Comparison of ENCODE assay signal across 19 cellular contexts in the genomic region with DNA sequence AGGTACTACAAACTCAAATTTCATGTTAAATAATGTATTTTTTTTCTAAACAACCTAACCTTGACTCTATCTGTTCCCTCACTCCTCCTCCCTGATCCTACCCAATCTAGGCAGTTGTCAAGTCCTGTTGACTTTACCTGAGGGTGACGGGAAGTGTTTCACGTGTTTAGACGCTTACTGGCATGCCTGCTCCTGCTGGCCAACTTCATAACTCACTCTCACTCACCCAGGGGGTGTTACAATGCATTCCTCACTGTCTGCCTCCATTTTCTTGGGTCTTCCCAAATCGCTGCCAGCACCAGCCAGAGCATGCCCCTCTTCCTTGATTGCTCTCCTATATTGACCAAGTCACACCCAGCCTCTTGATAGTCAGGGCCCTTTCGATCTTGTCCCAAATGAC. TPM values are rescaled to one million over a fixed set of nuclear protein-coding genes. Genes with fewer than 3 reads are reported as not detected.
DNase-seq lines count a peak whose midpoint lies in the region; ATAC-seq and TF ChIP-seq lines count a peak whose summit lies in the region.
"Had no signal": no experiment of that assay in that cellular context is flagged by ENCODE, and none has a peak within 500 bp of the region (broad histone marks: within the 10 kb centered on the region; RNA-seq: fewer than 3 reads in every experiment).

No MANE protein-coding gene starts in this region.

- H3K36me3 ChIP-seq in breast epithelium: no peaks in the 10 kb centered on the region
- H3K36me3 ChIP-seq in hepatocyte (replicated peaks; ENCODE audit: insufficient read depth, low read depth): no peaks in the 10 kb centered on the region
- no peaks in the 10 kb centered on the region for H3K36me3 ChIP-seq in smooth muscle cell (ENCODE audit: low read depth)

- H3K4me1 Mint-ChIP-seq in MCF 10A (ENCODE audit: insufficient read depth, unreplicated experiment) (peaks cover 19% of the 10 kb centered on the region), brain (peaks cover 43% of the 10 kb centered on the region)
- H3K4me1 Mint-ChIP-seq: neural progenitor cell had no signal

- TF ChIP-seq POLR2A in breast epithelium (IDR thresholded peaks at IDR 0.05): no peak

- CTCF ChIA-PET in MCF 10A (lab: Yijun Ruan, JAX): interaction anchor here (1.0 to 2.6 kb wide), 3 partner anchors 10 to 351 kb away, joined by 3 to 9 read pairs (median 3); no protein-coding TSS in a partner anchor

- H3K9ac ChIP-seq in smooth muscle cell (ENCODE audit: low read depth): no peak overlapping the region
- H3K9ac ChIP-seq: neural progenitor cell had no signal

- WGBS in hepatocyte (ENCODE audit: low lambda C conversion rate, missing lambda C conversion rate): 62% methylated on average over 5 of the region's 5 CpGs
- WGBS in smooth muscle cell (ENCODE audit: low lambda C conversion rate): 79% methylated on average over 5 of the region's 5 CpGs

- H3K27ac ChIP-seq in breast epithelium (peak overlapping the region in 1 of 2 donors; percentile 52), hepatocyte (peak overlapping the region; percentile 82), smooth muscle cell (ENCODE audit: low read depth) (peak overlapping the region; percentile 51)
- H3K27ac ChIP-seq: C4-2B, neural progenitor cell, PC-9 had no signal

- H4K20me1 ChIP-seq in hepatocyte (ENCODE audit: insufficient read depth, poor library complexity, severe bottlenecking) (no peaks in the 10 kb centered on the region), smooth muscle cell (ENCODE audit: low read depth) (peaks cover 26% of the 10 kb centered on the region)

- peak overlapping the region; percentile 44 for H3K4me3 Mint-ChIP-seq in MCF 10A (ENCODE audit: unreplicated experiment)
- no peak overlapping the region for H3K4me3 Mint-ChIP-seq in brain
- H3K4me3 Mint-ChIP-seq: memory B cell, neural progenitor cell had no signal

- no peaks in the 10 kb centered on the region for H3K9me2 ChIP-seq in hepatocyte (replicated peaks; ENCODE audit: insufficient read depth)

- H3K9me3 Mint-ChIP-seq in MCF 10A (ENCODE audit: unreplicated experiment) (no peaks in the 10 kb centered on the region), brain (no peaks in the 10 kb centered on the region)
- H3K9me3 Mint-ChIP-seq: memory B cell, neural progenitor cell had no signal

- H3K27ac Mint-ChIP-seq in MCF 10A (ENCODE audit: low read depth, unreplicated experiment) (peak overlapping the region; percentile 94), brain (peak overlapping the region in 4 of 5 experiments; percentile 17 to 91 (median 66))
- H3K27ac Mint-ChIP-seq: memory B cell, neural progenitor cell had no signal

- H3K27me3 Mint-ChIP-seq in MCF 10A (ENCODE audit: insufficient read depth, unreplicated experiment): no peaks in the 10 kb centered on the region
- no peaks in the 10 kb centered on the region for H3K27me3 Mint-ChIP-seq in brain
- H3K27me3 Mint-ChIP-seq: memory B cell had no signal

- H3F3A ChIP-seq in smooth muscle cell (ENCODE audit: low read depth): peaks cover 12% of the 10 kb centered on the region

- H3K4me3 ChIP-seq in breast epithelium: no peak overlapping the region
- H3K4me3 ChIP-seq in hepatocyte: no peak overlapping the region
- no peak overlapping the region for H3K4me3 ChIP-seq in smooth muscle cell
- H3K4me3 ChIP-seq: neural progenitor cell, PC-9 had no signal

- H3K4me1 ChIP-seq in breast epithelium (peaks cover 0 to 7% of the 10 kb centered on the region in 2 donors), hepatocyte (ENCODE audit: insufficient read depth) (peaks cover 37% of the 10 kb centered on the region), smooth muscle cell (ENCODE audit: low read depth) (no peaks in the 10 kb centered on the region)
- H3K4me1 ChIP-seq: neural progenitor cell had no signal

- no peaks in the 10 kb centered on the region for H3K27me3 ChIP-seq in breast epithelium
- no peaks in the 10 kb centered on the region for H3K27me3 ChIP-seq in hepatocyte
- H3K27me3 ChIP-seq in smooth muscle cell (ENCODE audit: low read depth): no peaks in the 10 kb centered on the region
- H3K27me3 ChIP-seq: neural progenitor cell had no signal

- H3K79me2 ChIP-seq in hepatocyte: peaks cover 38% of the 10 kb centered on the region
- H3K79me2 ChIP-seq in smooth muscle cell (ENCODE audit: low read depth): peaks cover 7% of the 10 kb centered on the region

- H3K4me2 ChIP-seq in hepatocyte (peak overlapping the region; percentile 11), smooth muscle cell (no peak overlapping the region)
- H3K4me2 ChIP-seq: neural progenitor cell, PC-9 had no signal

- no peak for TF ChIP-seq CTCF in MCF 10A (IDR thresholded peaks at IDR 0.05; ENCODE audit: unreplicated experiment)
- no peak for TF ChIP-seq CTCF in breast epithelium (IDR thresholded peaks at IDR 0.05)
- TF ChIP-seq CTCF in brain (conservative IDR thresholded peaks at IDR 0.05): no peak
- no peak for TF ChIP-seq CTCF in hepatocyte (IDR thresholded peaks at IDR 0.05; ENCODE audit: poor library complexity)
- TF ChIP-seq CTCF in smooth muscle cell (IDR thresholded peaks at IDR 0.05; ENCODE audit: borderline replicate concordance, insufficient read depth, poor library complexity, severe bottlenecking): no peak

- no peak for ATAC-seq in HG03139 (IDR thresholded peaks at IDR 0.05; ENCODE audit: unreplicated experiment)

- H2AFZ ChIP-seq in hepatocyte (no peak overlapping the region), smooth muscle cell (ENCODE audit: low read depth) (no peak overlapping the region)
- H2AFZ ChIP-seq: neural progenitor cell, PC-9 had no signal

- H3K36me3 Mint-ChIP-seq in MCF 10A (ENCODE audit: insufficient read depth, unreplicated experiment) (peaks cover 92% of the 10 kb centered on the region), brain (peaks cover 60% of the 10 kb centered on the region)

- peak; percentile 27 for DNase-seq in MCF 10A (ENCODE audit: unreplicated experiment)
- DNase-seq in breast epithelium (ENCODE audit: low spot score in 2 of 2): no peak
- DNase-seq in hepatocyte (ENCODE audit: low spot score): no peak
- no peak for DNase-seq in smooth muscle cell (lab: John Stamatoyannopoulos, UW; ENCODE audit: unreplicated experiment)
- DNase-seq in NK-92 treated with Interleukin-12 subunit alpha and Interleukin-12 subunit beta, amount 100 ng/mL, for 24 hours (lab: John Stamatoyannopoulos, UW): no peak
- DNase-seq in activated T-cell treated with anti-CD3 and anti-CD28 coated beads, Interleukin-2, amount 50 U/mL, for 1 hour: no peak
- DNase-seq: activated CD4-positive, alpha-beta T cell treated with anti-CD3 and anti-CD28 coated beads, Interleukin-2, amount 50 U/mL, for 48 hours; central memory CD4-positive, alpha-beta T cell; DND-41; HCEC 1CT; Kasumi-1; NCI-H1105; NCI-H774; PC-9 had no signal

- intact Hi-C loops in MCF 10A (cut with micrococcal nuclease) (no loop called here), breast epithelium (cut with DNase I; ENCODE audit: low total_unique reads) (no loop called here)

- POLR2A ChIA-PET in MCF 10A (lab: Yijun Ruan, JAX): interaction anchor here (0.7 kb wide), 1 partner anchor 123 kb away, joined by 3 read pairs; no protein-coding TSS in a partner anchor

- H3K9me3 ChIP-seq in breast epithelium (no peaks in the 10 kb centered on the region), hepatocyte (ENCODE audit: low read depth) (no peaks in the 10 kb centered on the region), smooth muscle cell (replicated peaks; ENCODE audit: low read depth) (no peaks in the 10 kb centered on the region)

- BruUV-seq in MCF 10A (replicated peaks; lab: Mats Ljungman, UMichigan): no TSS peak

RNA-seq across cellular contexts. Expression of a gene that starts 28.3 kb away (rescaled TPM):
- total RNA-seq in MCF 10A (2022) (27.5 and 39.8 TPM in 2 replicates), breast epithelium (10 to 100 TPM; 31.5 to 49.8 (median 41.3) TPM), hepatocyte (38.0 and 41.6 TPM in 2 replicates), smooth muscle cell (12.2 and 13.6 TPM in 2 replicates)
- polyA plus RNA-seq in brain (ENCODE audit: insufficient read depth, low read depth, low replicate concordance) (41.2 TPM), hepatocyte (9.0 and 13.8 TPM in 2 replicates), smooth muscle cell (13.7 and 17.8 TPM in 2 replicates)
